25 cellular contexts compared by ENCODE assay signal in the genomic region with DNA sequence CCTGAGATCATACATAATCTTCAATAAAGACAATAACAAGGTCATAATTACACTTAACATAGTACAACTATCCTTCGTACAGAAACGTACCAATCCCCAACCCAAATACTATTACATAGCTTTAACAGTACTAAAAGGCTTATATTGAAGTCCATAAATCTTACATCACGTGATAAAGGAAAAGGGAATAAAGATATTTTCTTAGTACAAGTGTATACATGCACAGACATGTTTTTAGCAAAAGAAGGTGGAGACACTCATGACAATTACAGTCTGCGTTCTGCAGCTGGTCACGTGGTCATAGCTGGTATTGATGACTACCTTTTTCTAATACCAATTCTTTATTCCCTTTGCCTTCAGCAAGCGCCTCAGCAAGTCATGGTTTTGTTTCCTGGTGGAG.
DNase-seq lines count a peak whose midpoint lies in the region; ATAC-seq, FAIRE-seq and TF ChIP-seq lines count a peak whose summit lies in the region.
"Had no signal": no experiment of that assay in that cellular context is flagged by ENCODE, and none has a peak within 500 bp of the region (broad histone marks: within the 10 kb centered on the region; RNA-seq: fewer than 3 reads in every experiment).

No MANE protein-coding gene starts in this region.

- H3K79me1 ChIP-seq in mesendoderm (ENCODE audit: low read length): no peaks in the 10 kb centered on the region

- H3K4me2 ChIP-seq in K562 (ENCODE audit: insufficient read depth, low read length) (no peak overlapping the region), mesendoderm (ENCODE audit: low read length) (no peak overlapping the region)
- H3K4me2 ChIP-seq: BLaER1 had no signal

- no peaks in the 10 kb centered on the region for H4K20me1 ChIP-seq in K562 (replicated peaks; ENCODE audit: control insufficient read depth, insufficient read depth, low read length)
- H4K20me1 ChIP-seq: BLaER1 had no signal

- no TSS peak for BruUV-seq in K562 (replicated peaks; lab: Mats Ljungman, UMichigan)

- peak overlapping the region; percentile 2 for H3K56ac ChIP-seq in mesendoderm (ENCODE audit: low read length)

- H2AK5ac ChIP-seq in mesendoderm (ENCODE audit: low read length): no peak overlapping the region

- POLR2A ChIA-PET in K562 (lab: Yijun Ruan, JAX): no interaction called here

- H4K5ac ChIP-seq in mesendoderm (ENCODE audit: low read length): no peak overlapping the region

- no peak for ATAC-seq in K562
- no peak for ATAC-seq in HG02852 (IDR thresholded peaks at IDR 0.05; ENCODE audit: unreplicated experiment)
- ATAC-seq: GM12878 had no signal

- no peak overlapping the region for H3K23ac ChIP-seq in mesendoderm (ENCODE audit: low read length)

- no peaks in the 10 kb centered on the region for H3K9me3 ChIP-seq in HUES6 (ENCODE audit: control insufficient read depth, insufficient read depth, low read depth, low read length)
- no peaks in the 10 kb centered on the region for H3K9me3 ChIP-seq in K562 (replicated peaks; ENCODE audit: control insufficient read depth, insufficient read depth, low read depth, low read length)
- H3K9me3 ChIP-seq: BE2C, BLaER1 had no signal

- H3K27me3 ChIP-seq in HUES6 (ENCODE audit: control insufficient read depth, insufficient read depth, low read length) (no peaks in the 10 kb centered on the region), K562 (ENCODE audit: control insufficient read depth in 2 of 2, insufficient read depth in 2 of 2, low read length in 2 of 2) (no peaks in the 10 kb centered on the region), mesendoderm (ENCODE audit: insufficient read depth, low read length, poor library complexity) (no peaks in the 10 kb centered on the region)
- H3K27me3 ChIP-seq: BE2C, BLaER1 had no signal

- peak overlapping the region; percentile 13 for H3K18ac ChIP-seq in mesendoderm (ENCODE audit: low read length)

- TF ChIP-seq RAD21 in K562 (CRISPR knock-in tag; conservative IDR thresholded peaks at IDR 0.05 in 1 of 2, IDR thresholded peaks at IDR 0.05 in 1 of 2): no peak

- no peak for TF ChIP-seq EP300 in K562 (IDR thresholded peaks at IDR 0.05; ENCODE audit: low read length)

- H3K9ac ChIP-seq in HUES6 (ENCODE audit: low read length) (peak overlapping the region; percentile 7), K562 (ENCODE audit: insufficient read depth in 1 of 2, low read depth in 2 of 2, low read length in 2 of 2) (no peak overlapping the region), mesendoderm (ENCODE audit: low read length) (no peak overlapping the region)
- H3K9ac ChIP-seq: BLaER1 had no signal

- H3K36me3 ChIP-seq in HUES6 (ENCODE audit: control insufficient read depth, insufficient read depth, low read length) (no peaks in the 10 kb centered on the region; the same call in 1 of the 2 replicates), K562 (ENCODE audit: control insufficient read depth, insufficient read depth, low read length) (no peaks in the 10 kb centered on the region), mesendoderm (ENCODE audit: control insufficient read depth, insufficient read depth, low read length) (no peaks in the 10 kb centered on the region)
- H3K36me3 ChIP-seq: BE2C, BLaER1 had no signal

- intact Hi-C loops in K562 (cut with micrococcal nuclease): no loop called here

- DNase-seq in K562 (ENCODE audit: extremely low read depth in 1 of 4, low spot score in 3 of 4): no peak
- DNase-seq in mesendoderm: no peak
- no peak for DNase-seq in NCI-H748 (lab: John Stamatoyannopoulos, UW; ENCODE audit: unreplicated experiment)
- DNase-seq: 8988T; ACHN; BE2C; C1 segment of cervical spinal cord; CD4-positive, alpha-beta memory T cell; CD4-positive, CD25-positive, alpha-beta regulatory T cell; CD8-positive, alpha-beta memory T cell; COR-L47; DMS 273 treated with DMSO at 0.1 percent for 48 hours; DMS153; DMS53; DMS79; DND-41; EL; GDM1 had no signal

- no peak overlapping the region for H2BK15ac ChIP-seq in mesendoderm (replicated peaks; ENCODE audit: low read depth)

- in situ Hi-C loops in K562 (cut with MboI): no loop called here

- CTCF ChIA-PET in K562 (lab: Yijun Ruan, JAX; ENCODE audit: low intra/inter-chr PET ratio): no interaction called here

- no peaks in the 10 kb centered on the region for H3K9me1 ChIP-seq in K562 (ENCODE audit: control insufficient read depth, insufficient read depth, low read length)

- no peak for TF ChIP-seq CTCF in K562 (IDR thresholded peaks at IDR 0.05 in 2 of 3, conservative IDR thresholded peaks at IDR 0.05 in 1 of 3; ENCODE audit: insufficient read depth in 2 of 3, low read depth in 1 of 3, low read length in 3 of 3)

- H3K79me2 ChIP-seq in K562 (ENCODE audit: control insufficient read depth, insufficient read depth, low read length) (no peaks in the 10 kb centered on the region), mesendoderm (ENCODE audit: control insufficient read depth, insufficient read depth, low read length) (no peaks in the 10 kb centered on the region)

- H3K4me1 ChIP-seq in HUES6 (ENCODE audit: control insufficient read depth, insufficient read depth, low read length) (peaks cover 8% of the 10 kb centered on the region; the same call in 1 of the 2 replicates), K562 (replicated peaks in 1 of 2; ENCODE audit: control insufficient read depth in 2 of 2, insufficient read depth in 2 of 2, low read length in 2 of 2) (no peaks in the 10 kb centered on the region), mesendoderm (ENCODE audit: control insufficient read depth, low read depth, low read length) (no peaks in the 10 kb centered on the region)
- H3K4me1 ChIP-seq: BE2C, BLaER1 had no signal

- H2BK120ac ChIP-seq in mesendoderm (ENCODE audit: low read depth, low read length): peak overlapping the region; percentile 15

- no peak overlapping the region for H4K8ac ChIP-seq in mesendoderm (ENCODE audit: low read depth, low read length)

- H2AFZ ChIP-seq in K562 (ENCODE audit: low read depth, low read length): no peak overlapping the region

- WGBS in K562 (ENCODE audit: insufficient coverage, low coverage, missing lambda C conversion rate): 11% methylated on average over 6 of the region's 6 CpGs
- WGBS in mesendoderm (ENCODE audit: extremely low coverage, insufficient coverage, low lambda C conversion rate): no CpG with 5 or more reads among the region's 6 CpGs

- H3K27ac ChIP-seq in HUES6 (ENCODE audit: low read depth, low read length): no peak overlapping the region
- H3K27ac ChIP-seq in K562 (ENCODE audit: extremely low read depth, low read depth, low read length): no peak overlapping the region
- H3K27ac ChIP-seq in mesendoderm (ENCODE audit: low read depth, low read length): peak overlapping the region; percentile 9
- H3K27ac ChIP-seq: BLaER1 had no signal

- H3K4ac ChIP-seq in mesendoderm (ENCODE audit: low read depth, low read length): no peak overlapping the region

- FAIRE-seq in K562 (lab: Jason Lieb, UNC): no peak
- FAIRE-seq: A204.1, GM12878, GM12892, GM18507 had no signal

- no peak for TF ChIP-seq POLR2A in K562 (conservative IDR thresholded peaks at IDR 0.05)

- H2BK5ac ChIP-seq in mesendoderm (ENCODE audit: low read length): peak overlapping the region; percentile 2

- H3K4me3 ChIP-seq in HUES6 (ENCODE audit: low read depth, low read length): no peak overlapping the region; the same call in 1 of the 2 replicates
- no peak overlapping the region for H3K4me3 ChIP-seq in K562
- H3K4me3 ChIP-seq in mesendoderm (ENCODE audit: low read length): no peak overlapping the region
- H3K4me3 ChIP-seq: BLaER1, GM12878 had no signal

TF ChIP-seq in K562, 482 proteins besides CTCF, POLR2A, EP300 and RAD21:
- TF ChIP-seq, protein P1, sequence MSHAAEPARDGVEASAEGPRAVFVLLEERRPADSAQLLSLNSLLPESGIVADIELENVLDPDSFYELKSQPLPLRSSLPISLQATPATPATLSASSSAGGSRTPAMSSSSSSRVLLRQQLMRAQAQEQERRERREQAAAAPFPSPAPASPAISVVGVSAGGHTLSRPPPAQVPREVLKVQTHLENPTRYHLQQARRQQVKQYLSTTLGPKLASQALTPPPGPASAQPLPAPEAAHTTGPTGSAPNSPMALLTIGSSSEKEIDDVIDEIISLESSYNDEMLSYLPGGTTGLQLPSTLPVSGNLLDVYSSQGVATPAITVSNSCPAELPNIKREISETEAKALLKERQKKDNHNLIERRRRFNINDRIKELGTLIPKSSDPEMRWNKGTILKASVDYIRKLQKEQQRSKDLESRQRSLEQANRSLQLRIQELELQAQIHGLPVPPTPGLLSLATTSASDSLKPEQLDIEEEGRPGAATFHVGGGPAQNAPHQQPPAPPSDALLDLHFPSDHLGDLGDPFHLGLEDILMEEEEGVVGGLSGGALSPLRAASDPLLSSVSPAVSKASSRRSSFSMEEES (CRISPR knock-in tag; IDR thresholded peaks at IDR 0.05): peak; percentile 69
- TF ChIP-seq ZNF764 (CRISPR knock-in tag; IDR thresholded peaks at IDR 0.05; ENCODE audit: low read depth): no peak
- TF ChIP-seq ZNF778 (CRISPR knock-in tag; IDR thresholded peaks at IDR 0.05): no peak
- no peak for TF ChIP-seq ATF3 (IDR thresholded peaks at IDR 0.05)
- no peak for TF ChIP-seq ATF3 (CRISPR knock-in tag; conservative IDR thresholded peaks at IDR 0.05)
